In genomic region chr13:63403726-63404125, GRCh38 we compare ENCODE assay signal across 19 cellular contexts.
"Had no signal": no experiment of that assay in that cellular context is flagged by ENCODE, and none has a peak within 500 bp of the region (broad histone marks: within the 10 kb centered on the region; RNA-seq: fewer than 3 reads in every experiment).

No MANE protein-coding gene starts in this region.

- H3K27me3 ChIP-seq: adrenal gland, cardiac muscle cell, esophagus muscularis mucosa, foreskin keratinocyte, left lung had no signal

- H3K27me3 Mint-ChIP-seq: dendritic cell treated with granulocyte-macrophage colony-stimulating factor and Interleukin-4, amounts not matched to agents 40 ng/mL and 50 ng/mL, for 4 days had no signal

- H3K9me3 ChIP-seq: esophagus muscularis mucosa had no signal

- H3K36me3 ChIP-seq: adrenal gland, cardiac muscle cell, esophagus muscularis mucosa, left lung had no signal

- ATAC-seq: activated T-cell treated with anti-CD3 and anti-CD28 coated beads, Interleukin-2, amount 50 U/mL, for 72 hours; foreskin keratinocyte; left lung had no signal

- H3K4me3 ChIP-seq: adrenal gland, cardiac muscle cell, esophagus muscularis mucosa, left lung had no signal

- H3K4me3 Mint-ChIP-seq: activated T-cell treated with anti-CD3 and anti-CD28 coated beads, Interleukin-2, amount 50 U/mL, for 72 hours; dendritic cell treated with granulocyte-macrophage colony-stimulating factor and Interleukin-4, amounts not matched to agents 40 ng/mL and 50 ng/mL, for 4 days; nephron progenitor cell had no signal

- FAIRE-seq: kidney had no signal

- H3K27ac Mint-ChIP-seq: activated T-cell treated with anti-CD3 and anti-CD28 coated beads, Interleukin-2, amount 50 U/mL, for 72 hours; dendritic cell treated with granulocyte-macrophage colony-stimulating factor and Interleukin-4, amounts not matched to agents 40 ng/mL and 50 ng/mL, for 4 days; nephron progenitor cell had no signal

- H3K27ac ChIP-seq: adrenal gland, cardiac muscle cell, esophagus muscularis mucosa, foreskin keratinocyte, left lung had no signal

- DNase-seq: activated CD4-positive, alpha-beta T cell treated with anti-CD3 and anti-CD28 coated beads for 1 hour; activated CD4-positive, alpha-beta T cell treated with anti-CD3 and anti-CD28 coated beads, Interleukin-2, amount 50 U/mL, for 4 hours; activated effector memory CD4-positive, alpha-beta T cell treated with anti-CD3 and anti-CD28 coated beads, Interleukin-2, amount 50 U/mL, for 16 hours; activated naive CD4-positive, alpha-beta T cell treated with anti-CD3 and anti-CD28 coated beads, Interleukin-2, amount 50 U/mL, for 16 hours; activated T-cell treated with anti-CD3 and anti-CD28 coated beads, Interleukin-2, amount 50 U/mL, for 72 hours; adrenal gland; effector CD8-positive, alpha-beta T cell; foreskin keratinocyte; glutamatergic neuron; kidney; left lung; mammary epithelial cell; nephron progenitor cell; occipital lobe; retina; stimulated activated naive CD4-positive, alpha-beta T cell had no signal

- H3K4me1 ChIP-seq: adrenal gland, foreskin keratinocyte, left lung had no signal
